ENCODE assay signal across 8 cellular contexts in the genomic region with DNA sequence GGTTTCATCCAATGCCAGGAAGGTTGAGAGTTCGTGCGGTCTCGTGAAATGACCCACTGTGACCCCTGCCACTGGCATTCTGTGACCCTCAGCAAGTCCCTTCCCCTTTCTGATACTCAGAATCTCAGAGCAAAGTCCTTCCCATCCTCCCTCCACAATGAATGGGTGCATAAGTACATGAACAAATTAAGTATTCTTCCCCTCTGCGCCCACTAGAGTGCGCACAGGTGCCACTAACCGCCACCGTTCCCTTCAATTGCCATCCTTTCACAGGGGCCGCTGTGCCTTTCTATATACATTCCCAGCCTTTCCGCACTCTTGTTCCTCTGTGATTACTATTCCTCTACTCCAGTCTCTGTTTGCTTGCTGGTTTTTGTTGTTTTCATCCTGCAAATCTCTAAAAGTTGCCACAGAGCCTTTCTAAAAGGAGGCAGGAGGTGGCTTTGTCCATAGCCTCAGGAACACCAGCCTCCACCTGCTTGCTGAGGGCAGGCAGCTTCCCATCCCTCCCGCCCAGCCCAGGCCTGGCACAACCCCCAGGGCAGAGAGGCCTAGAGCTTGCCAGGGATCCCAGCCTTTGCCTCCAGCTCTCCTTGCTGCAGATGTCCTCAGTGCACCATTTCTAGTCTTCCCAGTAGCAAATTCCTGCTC. TPM values are rescaled to one million over a fixed set of nuclear protein-coding genes. Genes with fewer than 3 reads are reported as not detected.
DNase-seq lines count a peak whose midpoint lies in the region; ATAC-seq, FAIRE-seq and TF ChIP-seq lines count a peak whose summit lies in the region.

No MANE protein-coding gene starts in this region.

- H3K27ac ChIP-seq in WERI-Rb-1 (no peak overlapping the region), caudate nucleus (ENCODE audit: low read depth, low read length) (no peak overlapping the region), kidney (ENCODE audit: low read depth in 2 of 2, low read length in 2 of 2) (no peak overlapping the region)

- TF ChIP-seq CTCF in WERI-Rb-1 (IDR thresholded peaks at IDR 0.05; ENCODE audit: low read depth, low read length) (peak; percentile 79), kidney (IDR thresholded peaks at IDR 0.05; ENCODE audit: borderline replicate concordance, extremely low read depth, insufficient read depth) (peak; percentile 82)

- no peak overlapping the region for H3K4me3 ChIP-seq in HAP-1
- no peak overlapping the region for H3K4me3 ChIP-seq in WERI-Rb-1 (ENCODE audit: low read depth, low read length)
- H3K4me3 ChIP-seq in kidney (ENCODE audit: low read length in 2 of 2): no peak overlapping the region

- no peaks in the 10 kb centered on the region for H3K9me3 ChIP-seq in HAP-1
- no peaks in the 10 kb centered on the region for H3K9me3 ChIP-seq in WERI-Rb-1 (ENCODE audit: severe bottlenecking)
- no peaks in the 10 kb centered on the region for H3K9me3 ChIP-seq in kidney (ENCODE audit: control insufficient read depth in 1 of 2, low read length in 2 of 2)

- no peaks in the 10 kb centered on the region for H3K27me3 ChIP-seq in HAP-1 (ENCODE audit: low read depth)
- H3K27me3 ChIP-seq in WERI-Rb-1 (ENCODE audit: insufficient read depth, low read depth, severe bottlenecking): no peaks in the 10 kb centered on the region

- no peak for FAIRE-seq in kidney (lab: Jason Lieb, UNC)

- H3K36me3 ChIP-seq in HAP-1 (replicated peaks) (no peaks in the 10 kb centered on the region), WERI-Rb-1 (no peaks in the 10 kb centered on the region), kidney (ENCODE audit: control insufficient read depth in 1 of 2, insufficient read depth in 2 of 2, low read length in 2 of 2) (no peaks in the 10 kb centered on the region)

- ATAC-seq in GM21619 (IDR thresholded peaks at IDR 0.05; ENCODE audit: unreplicated experiment): no peak

- no peak overlapping the region for H3K9ac ChIP-seq in kidney (ENCODE audit: low read length in 2 of 2)

- in situ Hi-C loops in HAP-1 (cut with MboI; ENCODE audit: low sequenced_read_pairs): loop anchor here (10.0 kb wide), 1 partner anchor 130 kb away; no protein-coding TSS in a partner anchor

- intact Hi-C loops in kidney (cut with DNase I): no loop called here

- H3K4me1 ChIP-seq in HAP-1 (peaks cover 8% of the 10 kb centered on the region), kidney (ENCODE audit: control insufficient read depth in 1 of 2, insufficient read depth in 1 of 2, low read depth in 1 of 2, low read length in 2 of 2) (peaks cover 2 to 4% of the 10 kb centered on the region in 2 donors)

- peak in 11 of 14 donors; percentile 16 to 80 (median 37) for DNase-seq in C1 segment of cervical spinal cord (lab: John Stamatoyannopoulos, UW)
- DNase-seq in HAP-1 (ENCODE audit: low spot score in 2 of 2): peak; percentile 84 to 88
- peak; percentile 57 for DNase-seq in NCI-H2196 (lab: John Stamatoyannopoulos, UW; ENCODE audit: unreplicated experiment)
- DNase-seq in WERI-Rb-1: peak; percentile 68
- peak in 44 of 61 donors; percentile 7 to 79 (median 43) for DNase-seq in caudate nucleus (lab: John Stamatoyannopoulos, UW)
- DNase-seq in kidney: no peak
- DNase-seq in stimulated activated CD4-positive, alpha-beta T cell treated with anti-CD3 and anti-CD28 coated beads, Interleukin-1b, Interleukin-23, amount 100 ng/mL, for 48 hours: peak; percentile 58

RNA-seq across cellular contexts. Expression of a gene that starts 6.7 kb away (rescaled TPM):
- 82.9 TPM for total RNA-seq in kidney
- polyA plus RNA-seq in kidney (ENCODE audit: insufficient read depth, low read depth, low replicate concordance): 50.5 TPM

RNA-seq across cellular contexts. Expression of a gene that starts 43.3 kb away (rescaled TPM):
- total RNA-seq in kidney: not detected
- not detected for polyA plus RNA-seq in kidney (ENCODE audit: insufficient read depth, low read depth, low replicate concordance)
